In genomic region chr6:33314515-33314942, GRCh38 we compare ENCODE assay signal across 8 cellular contexts. TPM values are rescaled to one million over a fixed set of nuclear protein-coding genes. Genes with fewer than 3 reads are reported as not detected.
DNase-seq lines count a peak whose midpoint lies in the region; ATAC-seq and TF ChIP-seq lines count a peak whose summit lies in the region.

No MANE protein-coding gene starts in this region.

- H3K4me3 Mint-ChIP-seq in T-helper 1 cell treated with Interleukin-12 subunit alpha and Interleukin-12 subunit beta and Interleukin-4 antibody, amounts not matched to agents 30 μg/mL and 1 μg/mL, for 36 hours = peak overlapping the region; percentile 98

- peaks cover 52% of the 10 kb centered on the region for H3K36me3 Mint-ChIP-seq in T-helper 1 cell treated with Interleukin-12 subunit alpha and Interleukin-12 subunit beta and Interleukin-4 antibody, amounts not matched to agents 30 μg/mL and 1 μg/mL, for 36 hours (ENCODE audit: low read depth)

- H3K9me3 ChIP-seq in gastrocnemius medialis = no peaks in the 10 kb centered on the region

- TF ChIP-seq CTCF in LNCaP clone FGC (IDR thresholded peaks at IDR 0.05; ENCODE audit: control insufficient read depth, extremely low read depth, insufficient read depth) (no peak), astrocyte of the spinal cord (IDR thresholded peaks at IDR 0.05; ENCODE audit: low read depth, low read length) (no peak), gastrocnemius medialis (IDR thresholded peaks at IDR 0.05 in 4 of 5, conservative IDR thresholded peaks at IDR 0.05 in 1 of 5) (no peak)

- no peaks in the 10 kb centered on the region for H3K27me3 Mint-ChIP-seq in T-helper 1 cell treated with Interleukin-12 subunit alpha and Interleukin-12 subunit beta and Interleukin-4 antibody, amounts not matched to agents 30 μg/mL and 1 μg/mL, for 36 hours (ENCODE audit: low read depth)

- DNase-seq in Daoy (ENCODE audit: low read depth) (peak; percentile 90), LNCaP clone FGC (ENCODE audit: low read depth) (no peak), astrocyte of the spinal cord (ENCODE audit: low read depth, low spot score) (peak; percentile 72), gastrocnemius medialis (peak; percentile 50 to 67)

- intact Hi-C loops in gastrocnemius medialis (cut with DNase I; ENCODE audit: low total_unique reads) = loop anchor here (10.0 kb wide), 2 partner anchors 410 to 1140 kb away; partner anchors contain the start of genes AGPAT1 and RNF5

- H3K36me3 ChIP-seq in gastrocnemius medialis = peaks cover 0 to 12% of the 10 kb centered on the region in 2 donors

- peaks cover 49% of the 10 kb centered on the region for H3K4me1 Mint-ChIP-seq in T-helper 1 cell treated with Interleukin-12 subunit alpha and Interleukin-12 subunit beta and Interleukin-4 antibody, amounts not matched to agents 30 μg/mL and 1 μg/mL, for 36 hours (ENCODE audit: low read depth)

- H3K4me1 ChIP-seq in gastrocnemius medialis = peaks cover 23 to 51% of the 10 kb centered on the region in 2 donors

- H3K27ac ChIP-seq in gastrocnemius medialis = peak overlapping the region; percentile 86 to 94 (median 94)

- no peaks in the 10 kb centered on the region for H3K9me3 Mint-ChIP-seq in T-helper 1 cell treated with Interleukin-12 subunit alpha and Interleukin-12 subunit beta and Interleukin-4 antibody, amounts not matched to agents 30 μg/mL and 1 μg/mL, for 36 hours

- ATAC-seq in gastrocnemius medialis = peak; percentile 6 to 8
- no peak for ATAC-seq in GM21360 (IDR thresholded peaks at IDR 0.05; ENCODE audit: unreplicated experiment)
- no peak for ATAC-seq in GM21515 (IDR thresholded peaks at IDR 0.05; ENCODE audit: unreplicated experiment)

- in situ Hi-C loops in astrocyte of the spinal cord (cut with HindIII; ENCODE audit: low sequenced_read_pairs) = no loop called here
- in situ Hi-C loops in gastrocnemius medialis (cut with MboI; ENCODE audit: low sequenced_read_pairs in 4 of 4) = no loop called here

- H3K4me3 ChIP-seq in LNCaP clone FGC (ENCODE audit: low read depth, low read length) (peak overlapping the region; percentile 76), astrocyte of the spinal cord (ENCODE audit: low read depth, low read length) (peak overlapping the region; percentile 83), iPS-11a (ENCODE audit: low read depth, low read length) (peak overlapping the region; percentile 89), gastrocnemius medialis (peak overlapping the region; percentile 89 to 99 (median 96))

- H3K27ac Mint-ChIP-seq in T-helper 1 cell treated with Interleukin-12 subunit alpha and Interleukin-12 subunit beta and Interleukin-4 antibody, amounts not matched to agents 30 μg/mL and 1 μg/mL, for 36 hours = peak overlapping the region; percentile 98

- TF ChIP-seq POLR2A in gastrocnemius medialis (IDR thresholded peaks at IDR 0.05) = no peak

- no peaks in the 10 kb centered on the region for H3K27me3 ChIP-seq in gastrocnemius medialis

RNA-seq across cellular contexts. Expression of gene TAPBP, which starts 0.7 kb away (rescaled TPM):
- 63.6 and 71.1 TPM in 2 replicates for total RNA-seq in Daoy (2014; rRNA removed; shearing (Covaris generic))
- 10 to 100 TPM; 15.9 to 42.4 (median 36.5) TPM for total RNA-seq in gastrocnemius medialis

RNA-seq across cellular contexts. Expression of gene ZBTB22, which starts 3.0 kb away (rescaled TPM):
- total RNA-seq in Daoy (2014; rRNA removed; shearing (Covaris generic)) = 4.9 and 11.2 TPM in 2 replicates
- 10 to 100 TPM in 3 of 4 donors, 1 to 10 TPM in 1; 9.0 to 19.3 (median 16.3) TPM for total RNA-seq in gastrocnemius medialis

RNA-seq across cellular contexts. Expression of gene DAXX, which starts 8.2 kb away (rescaled TPM):
- total RNA-seq in Daoy (2014; rRNA removed; shearing (Covaris generic)) = 77.0 and 83.4 TPM in 2 replicates
- 10 to 100 TPM; 37.2 to 76.0 (median 59.8) TPM for total RNA-seq in gastrocnemius medialis

RNA-seq across cellular contexts. Expression of gene RGL2, which starts 15.8 kb away (rescaled TPM):
- total RNA-seq in Daoy (2014; rRNA removed; shearing (Covaris generic)) = 16.7 and 19.2 TPM in 2 replicates
- 10 to 100 TPM; 39.8 to 52.3 (median 40.8) TPM for total RNA-seq in gastrocnemius medialis

RNA-seq across cellular contexts. Expression of gene PFDN6, which starts 25.1 kb away (rescaled TPM):
- 126 and 182 TPM in 2 replicates for total RNA-seq in Daoy (2014; rRNA removed; shearing (Covaris generic))
- 100 to 1,000 TPM in 1 of 4 donors, 10 to 100 TPM in 3; 49.9 to 106 (median 76.8) TPM for total RNA-seq in gastrocnemius medialis

Comparison
In these comparisons a context has a peak if more than half of its experiments do, and no peak if none do; other contexts are left out.
1. ATAC-seq: peak in gastrocnemius medialis (2 of 2); none in GM21360 (single experiment) and GM21515 (single experiment).
2. Peak in every context shown above with its lines, with median percentiles within 50 percentile points of each other: H3K4me3 ChIP-seq.